In genomic region chrX:384861-385260, GRCh38 we compare ENCODE assay signal across 1 cellular context.
TF ChIP-seq lines count a peak whose summit lies in the region.

No MANE protein-coding gene starts in this region.

TF ChIP-seq in GM23338, 12 proteins besides CTCF, POLR2A, EP300 and RAD21:
- TF ChIP-seq ZNF462 (CRISPR knock-in tag; IDR thresholded peaks at IDR 0.05) (no peak), STAT1 (IDR thresholded peaks at IDR 0.05; ENCODE audit: unreplicated experiment) (no peak), ETS1 (IDR thresholded peaks at IDR 0.05) (no peak), CREB1 (CRISPR knock-in tag; IDR thresholded peaks at IDR 0.05; ENCODE audit: low read depth) (no peak), ZNF114 (CRISPR knock-in tag; IDR thresholded peaks at IDR 0.05) (no peak), NANOG (IDR thresholded peaks at IDR 0.05; ENCODE audit: borderline replicate concordance) (no peak), ZNF331 (CRISPR knock-in tag; IDR thresholded peaks at IDR 0.05; ENCODE audit: low read depth) (no peak), POLR2AphosphoS5 (IDR thresholded peaks at IDR 0.05; ENCODE audit: low read depth) (no peak)
